8 cellular contexts compared by ENCODE assay signal in genomic region chr16:87392823-87393679, GRCh38. TPM values are rescaled to one million over a fixed set of nuclear protein-coding genes. Genes with fewer than 3 reads are reported as not detected.
DNase-seq lines count a peak whose midpoint lies in the region; ATAC-seq and TF ChIP-seq lines count a peak whose summit lies in the region.

No MANE protein-coding gene starts in this region.

- H3K4me3 ChIP-seq in ovary: peak overlapping the region; percentile 88

- peak overlapping the region; percentile 77 to 83 for H3K27ac ChIP-seq in ovary

- no peaks in the 10 kb centered on the region for H3K9me3 ChIP-seq in ovary

- peaks cover 3% of the 10 kb centered on the region for H3K4me1 ChIP-seq in ovary (ENCODE audit: insufficient read depth)

- H3K27ac Mint-ChIP-seq in activated naive CD4-positive, alpha-beta T cell treated with anti-CD3 and anti-CD28 coated beads, Interleukin-2, amount 50 U/mL, for 72 hours: peak overlapping the region; percentile 87 to 90

- H3K27me3 ChIP-seq in ovary: no peaks in the 10 kb centered on the region

- ATAC-seq in GM19023 (IDR thresholded peaks at IDR 0.05; ENCODE audit: unreplicated experiment) (peak; percentile 1), left cardiac atrium (no peak)
- no peak for ATAC-seq in activated naive CD4-positive, alpha-beta T cell treated with anti-CD3 and anti-CD28 coated beads, Interleukin-2, amount 50 U/mL, for 72 hours

- intact Hi-C loops in left cardiac atrium (cut with DNase I) (loop anchor here in 1 of 2 donors (5.0 to 10.0 kb wide), 2 partner anchors 76 to 242 kb away; partner anchors contain the start of gene C16orf95), ovary (cut with DNase I) (loop anchor here in 2 of 4 donors (5.0 kb wide), 2 partner anchors 76 to 244 kb away; partner anchors contain the start of gene C16orf95 (in 1 of the 2))

- TF ChIP-seq CTCF in AG09319 (IDR thresholded peaks at IDR 0.05; ENCODE audit: low read depth, low read length) (peak; percentile 44), ovary (IDR thresholded peaks at IDR 0.05) (peak in 1 of 3 donors; percentile 25)

- no peak for DNase-seq in AG09319 (ENCODE audit: extremely low read depth, low read depth)
- DNase-seq in OCI-M1 (lab: John Stamatoyannopoulos, UW): peak; percentile 59
- peak in 1 of 2 donors; percentile 57 for DNase-seq in activated naive CD4-positive, alpha-beta T cell treated with anti-CD3 and anti-CD28 coated beads, Interleukin-2, amount 50 U/mL, for 72 hours (ENCODE audit: low spot score in 2 of 2)
- peak; percentile 55 for DNase-seq in left cardiac atrium
- DNase-seq in ovary: peak; percentile 48 to 70 (median 66)
- DNase-seq in NCI-H1436 treated with DMSO at 0.1 percent for 48 hours (lab: John Stamatoyannopoulos, UW): no peak
- no peak for DNase-seq in LoVo (ENCODE audit: low spot score)

- no peaks in the 10 kb centered on the region for H3K9me3 Mint-ChIP-seq in activated naive CD4-positive, alpha-beta T cell treated with anti-CD3 and anti-CD28 coated beads, Interleukin-2, amount 50 U/mL, for 72 hours

- peaks cover 8 to 21% of the 10 kb centered on the region in 2 donors for H3K36me3 Mint-ChIP-seq in activated naive CD4-positive, alpha-beta T cell treated with anti-CD3 and anti-CD28 coated beads, Interleukin-2, amount 50 U/mL, for 72 hours

- WGBS in ovary, 3 donors: 0 to 1% (median 1%) methylated on average over 49 to 53 of the region's 53 CpGs

- no peak for TF ChIP-seq EP300 in ovary (IDR thresholded peaks at IDR 0.05)

- H3K36me3 ChIP-seq in ovary: no peaks in the 10 kb centered on the region

- TF ChIP-seq POLR2A in ovary (IDR thresholded peaks at IDR 0.05): peak; percentile 26

RNA-seq across cellular contexts. Expression of gene MAP1LC3B, which starts 0.9 kb away (rescaled TPM):
- total RNA-seq in activated naive CD4-positive, alpha-beta T cell treated with anti-CD3 and anti-CD28 coated beads, Interleukin-2, amount 50 U/mL, for 72 hours: 10 to 100 TPM; 64.7 to 83.4 TPM
- total RNA-seq in left cardiac atrium (10 to 100 TPM; 82.9 to 90.2 TPM), ovary (10 to 100 TPM; 32.9 to 54.6 (median 42.9) TPM)
- 100 to 1,000 TPM in 1 of 2 donors, 10 to 100 TPM in 1; 47.9 to 110 TPM for polyA plus RNA-seq in ovary

RNA-seq across cellular contexts. Expression of gene FBXO31, which starts 9.5 kb away (rescaled TPM):
- total RNA-seq in activated naive CD4-positive, alpha-beta T cell treated with anti-CD3 and anti-CD28 coated beads, Interleukin-2, amount 50 U/mL, for 72 hours: 10 to 100 TPM; 25.3 to 36.0 TPM
- 10 to 100 TPM; 45.6 to 50.8 TPM for total RNA-seq in left cardiac atrium
- total RNA-seq in ovary: 10 to 100 TPM; 54.1 to 74.5 (median 61.2) TPM
- polyA plus RNA-seq in ovary: 10 to 100 TPM; 25.0 to 39.8 TPM

Comparison
In these comparisons a context has a peak if more than half of its experiments do, and no peak if none do; other contexts are left out.
1. DNase-seq: peak in OCI-M1 (single experiment), left cardiac atrium (single experiment) and ovary (5 of 5); none in AG09319 (single experiment), NCI-H1436 treated with DMSO at 0.1 percent for 48 hours (single experiment) and LoVo (single experiment).